ENCODE assay signal across 2 cellular contexts in the genomic region with DNA sequence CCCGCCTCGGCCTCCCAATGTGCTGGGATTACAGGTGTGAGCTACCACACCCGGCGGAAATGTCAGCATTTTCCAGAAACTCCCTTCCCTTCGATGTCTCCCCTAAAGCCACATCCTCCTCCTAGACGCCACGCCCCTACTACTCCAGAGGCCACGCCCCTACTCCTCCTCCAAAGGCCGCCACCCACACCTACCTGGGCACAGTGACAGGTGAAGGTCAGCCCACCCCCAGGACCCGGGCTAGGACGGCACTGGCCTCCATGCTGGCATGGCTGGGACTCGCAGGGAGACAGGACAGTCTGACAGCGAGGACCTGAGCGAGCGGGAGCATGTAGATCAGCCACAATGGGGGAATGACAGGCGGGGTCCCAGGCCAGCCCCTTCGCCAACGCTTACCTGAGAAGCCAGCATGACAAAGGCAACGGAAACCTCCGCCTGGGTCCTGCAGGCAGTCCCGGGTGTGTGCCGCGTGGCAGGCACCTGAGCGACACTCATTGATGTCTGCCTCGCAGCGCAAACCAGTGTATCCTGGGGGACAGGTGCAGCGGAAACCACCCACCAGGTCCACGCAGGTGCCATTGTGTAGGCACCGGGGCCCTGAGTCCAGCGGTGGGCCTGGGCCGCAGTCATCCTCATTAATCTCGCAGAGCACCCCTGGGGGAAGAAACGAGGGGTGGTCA.
TF ChIP-seq lines count a peak whose summit lies in the region.

No MANE protein-coding gene starts in this region.

TF ChIP-seq in GM23338, 12 proteins besides CTCF, POLR2A, EP300 and RAD21 (continued from another document):
- TF ChIP-seq, protein P1, sequence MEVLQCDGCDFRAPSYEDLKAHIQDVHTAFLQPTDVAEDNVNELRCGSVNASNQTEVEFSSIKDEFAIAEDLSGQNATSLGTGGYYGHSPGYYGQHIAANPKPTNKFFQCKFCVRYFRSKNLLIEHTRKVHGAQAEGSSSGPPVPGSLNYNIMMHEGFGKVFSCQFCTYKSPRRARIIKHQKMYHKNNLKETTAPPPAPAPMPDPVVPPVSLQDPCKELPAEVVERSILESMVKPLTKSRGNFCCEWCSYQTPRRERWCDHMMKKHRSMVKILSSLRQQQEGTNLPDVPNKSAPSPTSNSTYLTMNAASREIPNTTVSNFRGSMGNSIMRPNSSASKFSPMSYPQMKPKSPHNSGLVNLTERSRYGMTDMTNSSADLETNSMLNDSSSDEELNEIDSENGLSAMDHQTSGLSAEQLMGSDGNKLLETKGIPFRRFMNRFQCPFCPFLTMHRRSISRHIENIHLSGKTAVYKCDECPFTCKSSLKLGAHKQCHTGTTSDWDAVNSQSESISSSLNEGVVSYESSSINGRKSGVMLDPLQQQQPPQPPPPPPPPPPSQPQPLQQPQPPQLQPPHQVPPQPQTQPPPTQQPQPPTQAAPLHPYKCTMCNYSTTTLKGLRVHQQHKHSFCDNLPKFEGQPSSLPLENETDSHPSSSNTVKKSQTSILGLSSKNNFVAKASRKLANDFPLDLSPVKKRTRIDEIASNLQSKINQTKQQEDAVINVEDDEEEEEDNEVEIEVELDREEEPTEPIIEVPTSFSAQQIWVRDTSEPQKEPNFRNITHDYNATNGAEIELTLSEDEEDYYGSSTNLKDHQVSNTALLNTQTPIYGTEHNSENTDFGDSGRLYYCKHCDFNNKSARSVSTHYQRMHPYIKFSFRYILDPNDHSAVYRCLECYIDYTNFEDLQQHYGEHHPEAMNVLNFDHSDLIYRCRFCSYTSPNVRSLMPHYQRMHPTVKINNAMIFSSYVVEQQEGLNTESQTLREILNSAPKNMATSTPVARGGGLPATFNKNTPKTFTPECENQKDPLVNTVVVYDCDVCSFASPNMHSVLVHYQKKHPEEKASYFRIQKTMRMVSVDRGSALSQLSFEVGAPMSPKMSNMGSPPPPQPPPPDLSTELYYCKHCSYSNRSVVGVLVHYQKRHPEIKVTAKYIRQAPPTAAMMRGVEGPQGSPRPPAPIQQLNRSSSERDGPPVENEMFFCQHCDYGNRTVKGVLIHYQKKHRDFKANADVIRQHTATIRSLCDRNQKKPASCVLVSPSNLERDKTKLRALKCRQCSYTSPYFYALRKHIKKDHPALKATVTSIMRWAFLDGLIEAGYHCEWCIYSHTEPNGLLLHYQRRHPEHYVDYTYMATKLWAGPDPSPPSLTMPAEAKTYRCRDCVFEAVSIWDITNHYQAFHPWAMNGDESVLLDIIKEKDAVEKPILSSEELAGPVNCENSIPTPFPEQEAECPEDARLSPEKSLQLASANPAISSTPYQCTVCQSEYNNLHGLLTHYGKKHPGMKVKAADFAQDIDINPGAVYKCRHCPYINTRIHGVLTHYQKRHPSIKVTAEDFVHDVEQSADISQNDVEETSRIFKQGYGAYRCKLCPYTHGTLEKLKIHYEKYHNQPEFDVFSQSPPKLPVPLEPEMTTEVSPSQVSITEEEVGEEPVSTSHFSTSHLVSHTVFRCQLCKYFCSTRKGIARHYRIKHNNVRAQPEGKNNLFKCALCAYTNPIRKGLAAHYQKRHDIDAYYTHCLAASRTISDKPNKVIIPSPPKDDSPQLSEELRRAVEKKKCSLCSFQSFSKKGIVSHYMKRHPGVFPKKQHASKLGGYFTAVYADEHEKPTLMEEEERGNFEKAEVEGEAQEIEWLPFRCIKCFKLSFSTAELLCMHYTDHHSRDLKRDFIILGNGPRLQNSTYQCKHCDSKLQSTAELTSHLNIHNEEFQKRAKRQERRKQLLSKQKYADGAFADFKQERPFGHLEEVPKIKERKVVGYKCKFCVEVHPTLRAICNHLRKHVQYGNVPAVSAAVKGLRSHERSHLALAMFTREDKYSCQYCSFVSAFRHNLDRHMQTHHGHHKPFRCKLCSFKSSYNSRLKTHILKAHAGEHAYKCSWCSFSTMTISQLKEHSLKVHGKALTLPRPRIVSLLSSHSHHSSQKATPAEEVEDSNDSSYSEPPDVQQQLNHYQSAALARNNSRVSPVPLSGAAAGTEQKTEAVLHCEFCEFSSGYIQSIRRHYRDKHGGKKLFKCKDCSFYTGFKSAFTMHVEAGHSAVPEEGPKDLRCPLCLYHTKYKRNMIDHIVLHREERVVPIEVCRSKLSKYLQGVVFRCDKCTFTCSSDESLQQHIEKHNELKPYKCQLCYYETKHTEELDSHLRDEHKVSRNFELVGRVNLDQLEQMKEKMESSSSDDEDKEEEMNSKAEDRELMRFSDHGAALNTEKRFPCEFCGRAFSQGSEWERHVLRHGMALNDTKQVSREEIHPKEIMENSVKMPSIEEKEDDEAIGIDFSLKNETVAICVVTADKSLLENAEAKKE (CRISPR knock-in tag; IDR thresholded peaks at IDR 0.05), result no peak
- TF ChIP-seq, protein P2, sequence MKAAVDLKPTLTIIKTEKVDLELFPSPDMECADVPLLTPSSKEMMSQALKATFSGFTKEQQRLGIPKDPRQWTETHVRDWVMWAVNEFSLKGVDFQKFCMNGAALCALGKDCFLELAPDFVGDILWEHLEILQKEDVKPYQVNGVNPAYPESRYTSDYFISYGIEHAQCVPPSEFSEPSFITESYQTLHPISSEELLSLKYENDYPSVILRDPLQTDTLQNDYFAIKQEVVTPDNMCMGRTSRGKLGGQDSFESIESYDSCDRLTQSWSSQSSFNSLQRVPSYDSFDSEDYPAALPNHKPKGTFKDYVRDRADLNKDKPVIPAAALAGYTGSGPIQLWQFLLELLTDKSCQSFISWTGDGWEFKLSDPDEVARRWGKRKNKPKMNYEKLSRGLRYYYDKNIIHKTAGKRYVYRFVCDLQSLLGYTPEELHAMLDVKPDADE (IDR thresholded peaks at IDR 0.05), result no peak
- TF ChIP-seq EZH2 (IDR thresholded peaks at IDR 0.05; ENCODE audit: low read depth, unreplicated experiment) (no peak), ZNF331 (CRISPR knock-in tag; IDR thresholded peaks at IDR 0.05; ENCODE audit: low read depth) (no peak)
- TF ChIP-seq, protein P3, sequence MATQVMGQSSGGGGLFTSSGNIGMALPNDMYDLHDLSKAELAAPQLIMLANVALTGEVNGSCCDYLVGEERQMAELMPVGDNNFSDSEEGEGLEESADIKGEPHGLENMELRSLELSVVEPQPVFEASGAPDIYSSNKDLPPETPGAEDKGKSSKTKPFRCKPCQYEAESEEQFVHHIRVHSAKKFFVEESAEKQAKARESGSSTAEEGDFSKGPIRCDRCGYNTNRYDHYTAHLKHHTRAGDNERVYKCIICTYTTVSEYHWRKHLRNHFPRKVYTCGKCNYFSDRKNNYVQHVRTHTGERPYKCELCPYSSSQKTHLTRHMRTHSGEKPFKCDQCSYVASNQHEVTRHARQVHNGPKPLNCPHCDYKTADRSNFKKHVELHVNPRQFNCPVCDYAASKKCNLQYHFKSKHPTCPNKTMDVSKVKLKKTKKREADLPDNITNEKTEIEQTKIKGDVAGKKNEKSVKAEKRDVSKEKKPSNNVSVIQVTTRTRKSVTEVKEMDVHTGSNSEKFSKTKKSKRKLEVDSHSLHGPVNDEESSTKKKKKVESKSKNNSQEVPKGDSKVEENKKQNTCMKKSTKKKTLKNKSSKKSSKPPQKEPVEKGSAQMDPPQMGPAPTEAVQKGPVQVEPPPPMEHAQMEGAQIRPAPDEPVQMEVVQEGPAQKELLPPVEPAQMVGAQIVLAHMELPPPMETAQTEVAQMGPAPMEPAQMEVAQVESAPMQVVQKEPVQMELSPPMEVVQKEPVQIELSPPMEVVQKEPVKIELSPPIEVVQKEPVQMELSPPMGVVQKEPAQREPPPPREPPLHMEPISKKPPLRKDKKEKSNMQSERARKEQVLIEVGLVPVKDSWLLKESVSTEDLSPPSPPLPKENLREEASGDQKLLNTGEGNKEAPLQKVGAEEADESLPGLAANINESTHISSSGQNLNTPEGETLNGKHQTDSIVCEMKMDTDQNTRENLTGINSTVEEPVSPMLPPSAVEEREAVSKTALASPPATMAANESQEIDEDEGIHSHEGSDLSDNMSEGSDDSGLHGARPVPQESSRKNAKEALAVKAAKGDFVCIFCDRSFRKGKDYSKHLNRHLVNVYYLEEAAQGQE (IDR thresholded peaks at IDR 0.05; ENCODE audit: unreplicated experiment), result no peak
TF ChIP-seq in GM23338: peak in this region for 0.

TF ChIP-seq in HEK293, 187 proteins besides CTCF, POLR2A, EP300 and RAD21 (continued from another document):
- TF ChIP-seq KLF8 (tag by site-specific recombination; IDR thresholded peaks at IDR 0.05) (peak; percentile 65), ZNF10 (tag by site-specific recombination; IDR thresholded peaks at IDR 0.05) (no peak), ZNF350 (tag by site-specific recombination; IDR thresholded peaks at IDR 0.05) (no peak), ZNF843 (tag by site-specific recombination; IDR thresholded peaks at IDR 0.05) (no peak), ZNF561 (tag by site-specific recombination; IDR thresholded peaks at IDR 0.05; ENCODE audit: borderline replicate concordance) (no peak), SP2 (tag by site-specific recombination; IDR thresholded peaks at IDR 0.05) (no peak), ZNF623 (tag by site-specific recombination; IDR thresholded peaks at IDR 0.05) (no peak)
- TF ChIP-seq, protein P4, sequence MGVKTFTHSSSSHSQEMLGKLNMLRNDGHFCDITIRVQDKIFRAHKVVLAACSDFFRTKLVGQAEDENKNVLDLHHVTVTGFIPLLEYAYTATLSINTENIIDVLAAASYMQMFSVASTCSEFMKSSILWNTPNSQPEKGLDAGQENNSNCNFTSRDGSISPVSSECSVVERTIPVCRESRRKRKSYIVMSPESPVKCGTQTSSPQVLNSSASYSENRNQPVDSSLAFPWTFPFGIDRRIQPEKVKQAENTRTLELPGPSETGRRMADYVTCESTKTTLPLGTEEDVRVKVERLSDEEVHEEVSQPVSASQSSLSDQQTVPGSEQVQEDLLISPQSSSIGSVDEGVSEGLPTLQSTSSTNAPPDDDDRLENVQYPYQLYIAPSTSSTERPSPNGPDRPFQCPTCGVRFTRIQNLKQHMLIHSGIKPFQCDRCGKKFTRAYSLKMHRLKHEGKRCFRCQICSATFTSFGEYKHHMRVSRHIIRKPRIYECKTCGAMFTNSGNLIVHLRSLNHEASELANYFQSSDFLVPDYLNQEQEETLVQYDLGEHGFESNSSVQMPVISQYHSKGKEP (tag by site-specific recombination; IDR thresholded peaks at IDR 0.05), result no peak
